In the genomic region with DNA sequence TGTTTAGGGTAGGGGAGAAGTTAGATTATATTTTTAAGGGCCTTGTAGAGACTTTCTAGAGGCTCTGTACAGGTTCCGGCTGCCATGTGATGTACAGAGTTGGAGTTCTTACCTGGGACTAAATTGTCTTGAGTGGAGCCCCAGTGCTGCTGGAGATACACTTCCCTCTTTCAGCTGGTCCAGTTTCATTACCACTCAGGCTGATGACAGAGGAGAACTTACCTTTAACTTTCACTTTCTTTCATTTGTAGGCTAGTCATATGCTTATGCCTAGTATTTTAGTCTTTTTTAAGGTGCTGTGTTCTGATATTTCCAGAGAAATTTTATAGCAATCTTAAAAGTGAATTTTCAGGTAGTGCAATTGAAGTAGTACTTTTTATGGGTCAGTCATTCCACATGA, we compare ENCODE assay signal across 10 cellular contexts.
A peak's percentile ranks its signal among the peaks of the same experiment; 100 is the strongest.
DNase-seq lines count a peak whose midpoint lies in the region; ATAC-seq lines count a peak whose summit lies in the region.
"Had no signal": no experiment of that assay in that cellular context is flagged by ENCODE, and none has a peak within 500 bp of the region (broad histone marks: within the 10 kb centered on the region; RNA-seq: fewer than 3 reads in every experiment).

No MANE protein-coding gene starts in this region.

- DNase-seq in activated naive CD8-positive, alpha-beta T cell treated with anti-CD3 and anti-CD28 coated beads, Interleukin-2, amount 10 ng/mL, durations not matched to agents 7 days and 5 days: no peak
- DNase-seq in activated naive CD8-positive, alpha-beta T cell treated with anti-CD3 and anti-CD28 coated beads for 36 hours: no peak
- DNase-seq in NOMO-1 treated with dmso at 0.1 percent for 144 hours (lab: John Stamatoyannopoulos, UW; ENCODE audit: unreplicated experiment): peak; percentile 22
- no peak for DNase-seq in hippocampal formation (lab: John Stamatoyannopoulos, UW)
- DNase-seq in SK-N-DZ (ENCODE audit: low spot score): no peak
- no peak for DNase-seq in DMS153 treated with DMSO at 0.1 percent for 48 hours (lab: John Stamatoyannopoulos, UW; ENCODE audit: unreplicated experiment)
- DNase-seq in T-helper 2 cell treated with Interferon-gamma antibody and Interleukin-4, amounts not matched to agents 5 μg/mL and 100 μg/mL, for 36 hours (ENCODE audit: low spot score): no peak
- DNase-seq: NCI-H1694 had no signal

- peak overlapping the region; percentile 80 for H3K27ac Mint-ChIP-seq in activated naive CD8-positive, alpha-beta T cell treated with anti-CD3 and anti-CD28 coated beads, Interleukin-2, amount 10 ng/mL, durations not matched to agents 7 days and 5 days
- no peak overlapping the region for H3K27ac Mint-ChIP-seq in activated naive CD8-positive, alpha-beta T cell treated with anti-CD3 and anti-CD28 coated beads for 36 hours
- H3K27ac Mint-ChIP-seq in T-helper 2 cell treated with Interferon-gamma antibody and Interleukin-4, amounts not matched to agents 5 μg/mL and 100 μg/mL, for 36 hours: no peak overlapping the region
- H3K27ac Mint-ChIP-seq: stimulated activated naive CD8-positive, alpha-beta T cell treated with anti-CD3 and anti-CD28 coated beads, Interleukin-15, Interleukin-2, amounts not matched to agents 100 ng/mL and 50 ng/mL, for 24 hours had no signal

- H3K4me1 Mint-ChIP-seq in activated naive CD8-positive, alpha-beta T cell treated with anti-CD3 and anti-CD28 coated beads, Interleukin-2, amount 10 ng/mL, durations not matched to agents 7 days and 5 days: peaks cover 26% of the 10 kb centered on the region
- H3K4me1 Mint-ChIP-seq in activated naive CD8-positive, alpha-beta T cell treated with anti-CD3 and anti-CD28 coated beads for 36 hours: peaks cover 18% of the 10 kb centered on the region
- peaks cover 8% of the 10 kb centered on the region for H3K4me1 Mint-ChIP-seq in T-helper 2 cell treated with Interferon-gamma antibody and Interleukin-4, amounts not matched to agents 5 μg/mL and 100 μg/mL, for 36 hours (ENCODE audit: low read depth)

- H3K4me3 Mint-ChIP-seq in activated naive CD8-positive, alpha-beta T cell treated with anti-CD3 and anti-CD28 coated beads, Interleukin-2, amount 10 ng/mL, durations not matched to agents 7 days and 5 days: peak overlapping the region; percentile 41
- no peak overlapping the region for H3K4me3 Mint-ChIP-seq in activated naive CD8-positive, alpha-beta T cell treated with anti-CD3 and anti-CD28 coated beads for 36 hours
- no peak overlapping the region for H3K4me3 Mint-ChIP-seq in T-helper 2 cell treated with Interferon-gamma antibody and Interleukin-4, amounts not matched to agents 5 μg/mL and 100 μg/mL, for 36 hours
- H3K4me3 Mint-ChIP-seq: stimulated activated naive CD8-positive, alpha-beta T cell treated with anti-CD3 and anti-CD28 coated beads, Interleukin-15, Interleukin-2, amounts not matched to agents 100 ng/mL and 50 ng/mL, for 24 hours had no signal

- H3K9me3 Mint-ChIP-seq in activated naive CD8-positive, alpha-beta T cell treated with anti-CD3 and anti-CD28 coated beads, Interleukin-2, amount 10 ng/mL, durations not matched to agents 7 days and 5 days: no peaks in the 10 kb centered on the region
- H3K9me3 Mint-ChIP-seq in activated naive CD8-positive, alpha-beta T cell treated with anti-CD3 and anti-CD28 coated beads for 36 hours: no peaks in the 10 kb centered on the region
- H3K9me3 Mint-ChIP-seq in T-helper 2 cell treated with Interferon-gamma antibody and Interleukin-4, amounts not matched to agents 5 μg/mL and 100 μg/mL, for 36 hours: no peaks in the 10 kb centered on the region
- H3K9me3 Mint-ChIP-seq: stimulated activated naive CD8-positive, alpha-beta T cell treated with anti-CD3 and anti-CD28 coated beads, Interleukin-15, Interleukin-2, amounts not matched to agents 100 ng/mL and 50 ng/mL, for 24 hours had no signal

- ATAC-seq in activated naive CD8-positive, alpha-beta T cell treated with anti-CD3 and anti-CD28 coated beads, Interleukin-2, amount 10 ng/mL, durations not matched to agents 7 days and 5 days (ENCODE audit: low read depth): peak; percentile 84
- ATAC-seq in HG02938 (IDR thresholded peaks at IDR 0.05; ENCODE audit: unreplicated experiment): peak; percentile 79

- POLR2A ChIA-PET in activated naive CD8-positive, alpha-beta T cell treated with anti-CD3 and anti-CD28 coated beads, Interleukin-2, amount 10 ng/mL, durations not matched to agents 7 days and 5 days (lab: Charles Lee): no interaction called here

- H3K36me3 Mint-ChIP-seq in activated naive CD8-positive, alpha-beta T cell treated with anti-CD3 and anti-CD28 coated beads, Interleukin-2, amount 10 ng/mL, durations not matched to agents 7 days and 5 days: peaks cover 7% of the 10 kb centered on the region
- H3K36me3 Mint-ChIP-seq in activated naive CD8-positive, alpha-beta T cell treated with anti-CD3 and anti-CD28 coated beads for 36 hours: peaks cover 2% of the 10 kb centered on the region
- H3K36me3 Mint-ChIP-seq in T-helper 2 cell treated with Interferon-gamma antibody and Interleukin-4, amounts not matched to agents 5 μg/mL and 100 μg/mL, for 36 hours (ENCODE audit: low read depth): peaks cover 7% of the 10 kb centered on the region

- no peaks in the 10 kb centered on the region for H3K27me3 Mint-ChIP-seq in activated naive CD8-positive, alpha-beta T cell treated with anti-CD3 and anti-CD28 coated beads, Interleukin-2, amount 10 ng/mL, durations not matched to agents 7 days and 5 days
- H3K27me3 Mint-ChIP-seq in activated naive CD8-positive, alpha-beta T cell treated with anti-CD3 and anti-CD28 coated beads for 36 hours: no peaks in the 10 kb centered on the region
- H3K27me3 Mint-ChIP-seq in T-helper 2 cell treated with Interferon-gamma antibody and Interleukin-4, amounts not matched to agents 5 μg/mL and 100 μg/mL, for 36 hours (ENCODE audit: low read depth): no peaks in the 10 kb centered on the region
- H3K27me3 Mint-ChIP-seq: stimulated activated naive CD8-positive, alpha-beta T cell treated with anti-CD3 and anti-CD28 coated beads, Interleukin-15, Interleukin-2, amounts not matched to agents 100 ng/mL and 50 ng/mL, for 24 hours had no signal
